8 cellular contexts compared by ENCODE assay signal in the genomic region with DNA sequence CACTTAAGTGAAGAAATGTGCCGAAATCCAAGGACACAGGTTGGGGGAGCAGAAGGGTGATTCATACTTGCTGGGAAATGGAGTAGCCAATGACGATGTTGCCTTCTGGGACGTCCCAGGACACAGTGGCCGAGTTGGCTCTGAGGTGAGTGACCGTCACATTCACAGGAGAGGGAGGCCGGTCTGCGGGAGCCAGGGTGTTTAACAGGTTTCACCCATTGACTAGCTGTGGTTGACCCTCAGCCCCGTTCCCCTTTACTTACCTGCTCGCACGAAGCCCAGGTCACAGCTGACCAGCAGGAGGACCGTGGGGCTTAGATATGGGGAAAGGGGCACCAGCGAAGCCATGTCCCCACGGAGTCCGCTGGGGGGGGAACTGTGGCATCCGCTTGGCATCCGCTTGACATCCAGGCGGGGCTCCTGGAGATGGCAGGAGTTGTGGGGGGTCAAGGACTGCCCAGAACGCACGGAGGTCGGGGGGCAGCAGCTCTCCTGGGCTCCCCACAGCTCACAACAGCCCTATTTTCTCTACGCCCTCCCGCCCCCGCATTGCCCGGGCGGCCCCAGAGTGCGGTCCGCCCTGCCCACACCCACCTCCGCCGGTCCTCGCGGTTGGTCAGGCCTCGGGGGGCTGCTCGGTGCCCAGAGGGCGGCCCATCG. TPM values are rescaled to one million over a fixed set of nuclear protein-coding genes. Genes with fewer than 3 reads are reported as not detected.
A peak's percentile ranks its signal among the peaks of the same experiment; 100 is the strongest.
DNase-seq lines count a peak whose midpoint lies in the region; ATAC-seq and TF ChIP-seq lines count a peak whose summit lies in the region.

No MANE protein-coding gene starts in this region.

- H3K4me1 Mint-ChIP-seq in nephron: peaks cover 14% of the 10 kb centered on the region

- H3K9me3 ChIP-seq in BE2C: no peaks in the 10 kb centered on the region

- no peaks in the 10 kb centered on the region for H3K36me3 Mint-ChIP-seq in nephron (ENCODE audit: low read depth)

- H3K27me3 ChIP-seq in BE2C: peaks cover 51% of the 10 kb centered on the region

- peaks cover 42% of the 10 kb centered on the region for H3K27me3 Mint-ChIP-seq in nephron (ENCODE audit: low read depth)

- peak overlapping the region; percentile 66 for H3K4me3 ChIP-seq in BE2C (ENCODE audit: low read depth, low read length)

- no peaks in the 10 kb centered on the region for H3K4me1 ChIP-seq in BE2C

- peak overlapping the region; percentile 75 to 85 (median 82) for H3K4me3 Mint-ChIP-seq in nephron

- no peaks in the 10 kb centered on the region for H3K9me3 Mint-ChIP-seq in nephron

- no peak overlapping the region for H3K27ac Mint-ChIP-seq in nephron

- H3K36me3 ChIP-seq in BE2C: no peaks in the 10 kb centered on the region

- ATAC-seq in esophagus mucosa (peak; percentile 5), HG03025 (IDR thresholded peaks at IDR 0.05; ENCODE audit: low FRiP score, unreplicated experiment) (no peak)

- DNase-seq in BE2C: no peak
- DNase-seq in RPMI7951 (ENCODE audit: low read depth): peak; percentile 16
- no peak for DNase-seq in SW 1271 (lab: John Stamatoyannopoulos, UW)
- DNase-seq in activated CD8-positive, alpha-beta memory T cell treated with anti-CD3 and anti-CD28 coated beads, Interleukin-2, amount 50 U/mL, for 4 hours: no peak
- no peak for DNase-seq in activated CD4-positive, alpha-beta T cell treated with anti-CD3 and anti-CD28 coated beads, Interleukin-2, amount 50 U/mL, for 4 hours

- TF ChIP-seq CTCF in BE2C (IDR thresholded peaks at IDR 0.05; ENCODE audit: low read depth, low read length) (no peak), nephron (IDR thresholded peaks at IDR 0.05; ENCODE audit: unreplicated experiment in 3 of 3) (no peak)

RNA-seq across cellular contexts. Expression of a gene that starts 0.6 kb away (rescaled TPM):
- polyA plus RNA-seq in BE2C (2012; ENCODE audit: insufficient read depth, insufficient read length, low read depth): not detected
- 6.1 and 6.3 TPM in 2 replicates for total RNA-seq in RPMI7951 (2014; rRNA removed; shearing (Covaris generic))
- total RNA-seq in esophagus mucosa: 8.5 TPM

RNA-seq across cellular contexts. Expression of a gene that starts 2.2 kb away (rescaled TPM):
- not detected for polyA plus RNA-seq in BE2C (2012; ENCODE audit: insufficient read depth, insufficient read length, low read depth)
- total RNA-seq in RPMI7951 (2014; rRNA removed; shearing (Covaris generic)): not detected in 2 replicates
- total RNA-seq in esophagus mucosa: 0.84 TPM

RNA-seq across cellular contexts. Expression of a gene that starts 4.9 kb away (rescaled TPM):
- 34.7 TPM for polyA plus RNA-seq in BE2C (2012; ENCODE audit: insufficient read depth, insufficient read length, low read depth)
- 16.1 and 20.5 TPM in 2 replicates for total RNA-seq in RPMI7951 (2014; rRNA removed; shearing (Covaris generic))
- total RNA-seq in esophagus mucosa: 10.3 TPM

RNA-seq across cellular contexts. Expression of a gene that starts 52.2 kb away (rescaled TPM):
- polyA plus RNA-seq in BE2C (2012; ENCODE audit: insufficient read depth, insufficient read length, low read depth): 1.8 TPM
- 0.48 TPM in 1 of 2 replicates, not detected in the other for total RNA-seq in RPMI7951 (2014; rRNA removed; shearing (Covaris generic))
- total RNA-seq in esophagus mucosa: 26.0 TPM
